23 cellular contexts compared by ENCODE assay signal in genomic region chr14:71432334-71432733, GRCh38.
"Had no signal": no experiment of that assay in that cellular context is flagged by ENCODE, and none has a peak within 500 bp of the region (broad histone marks: within the 10 kb centered on the region; RNA-seq: fewer than 3 reads in every experiment).

No MANE protein-coding gene starts in this region.

- DNase-seq: activated CD4-positive, alpha-beta T cell treated with anti-CD3 and anti-CD28 coated beads for 1 hour; activated CD4-positive, alpha-beta T cell treated with anti-CD3 and anti-CD28 coated beads, Interleukin-2, amount 50 U/mL, for 4 hours; activated gamma-delta T cell treated with Interleukin-2 at 50 U/mL for 16 hours; activated T-cell treated with anti-CD3 and anti-CD28 coated beads for 4 hours; adrenal gland; cerebellar nuclear complex; cortex of kidney; effector CD4-positive, alpha-beta T cell; esophagus squamous epithelium; lower lobe of right lung; ovary; right lobe of liver; small intestine; stimulated activated CD4-positive, alpha-beta T cell treated with anti-CD3 and anti-CD28 coated beads, Interleukin-15, amount 100 ng/mL, for 24 hours; stimulated activated CD4-positive, alpha-beta T cell treated with anti-CD3 and anti-CD28 coated beads, Interleukin-2, amount 100 ng/mL, for 48 hours; stomach had no signal

- H3K4me3 Mint-ChIP-seq: activated T-helper 1 cell treated with anti-CD3 and anti-CD28 coated beads, Interleukin-12 subunit alpha, Interleukin-12 subunit beta, Interleukin-2, Interleukin-4 antibody, amounts not matched to agents 30 ng/mL and 10 ng/mL and 1 ng/mL, durations not matched to agents 14 hours and 24 hours and 36 hours; mesothelial cell of epicardium; neural progenitor cell; type B pancreatic cell had no signal

- ATAC-seq: activated naive CD4-positive, alpha-beta T cell treated with anti-CD3 and anti-CD28 coated beads, Interleukin-2, amount 50 U/mL, for 72 hours; lower lobe of right lung; right lobe of liver had no signal

- H3K27ac Mint-ChIP-seq: activated naive CD4-positive, alpha-beta T cell treated with anti-CD3 and anti-CD28 coated beads, Interleukin-2, amount 50 U/mL, for 72 hours; activated T-helper 1 cell treated with anti-CD3 and anti-CD28 coated beads, Interleukin-12 subunit alpha, Interleukin-12 subunit beta, Interleukin-2, Interleukin-4 antibody, amounts not matched to agents 30 ng/mL and 10 ng/mL and 1 ng/mL, durations not matched to agents 14 hours and 24 hours and 36 hours; mesothelial cell of epicardium; type B pancreatic cell had no signal

- H3K4me1 Mint-ChIP-seq: mesothelial cell of epicardium had no signal

- H3K9me3 Mint-ChIP-seq: activated naive CD4-positive, alpha-beta T cell treated with anti-CD3 and anti-CD28 coated beads, Interleukin-2, amount 50 U/mL, for 72 hours had no signal

- H3K27me3 Mint-ChIP-seq: type B pancreatic cell had no signal

- FAIRE-seq: astrocyte, endothelial cell of umbilical vein, small intestine had no signal
